In the genomic region with DNA sequence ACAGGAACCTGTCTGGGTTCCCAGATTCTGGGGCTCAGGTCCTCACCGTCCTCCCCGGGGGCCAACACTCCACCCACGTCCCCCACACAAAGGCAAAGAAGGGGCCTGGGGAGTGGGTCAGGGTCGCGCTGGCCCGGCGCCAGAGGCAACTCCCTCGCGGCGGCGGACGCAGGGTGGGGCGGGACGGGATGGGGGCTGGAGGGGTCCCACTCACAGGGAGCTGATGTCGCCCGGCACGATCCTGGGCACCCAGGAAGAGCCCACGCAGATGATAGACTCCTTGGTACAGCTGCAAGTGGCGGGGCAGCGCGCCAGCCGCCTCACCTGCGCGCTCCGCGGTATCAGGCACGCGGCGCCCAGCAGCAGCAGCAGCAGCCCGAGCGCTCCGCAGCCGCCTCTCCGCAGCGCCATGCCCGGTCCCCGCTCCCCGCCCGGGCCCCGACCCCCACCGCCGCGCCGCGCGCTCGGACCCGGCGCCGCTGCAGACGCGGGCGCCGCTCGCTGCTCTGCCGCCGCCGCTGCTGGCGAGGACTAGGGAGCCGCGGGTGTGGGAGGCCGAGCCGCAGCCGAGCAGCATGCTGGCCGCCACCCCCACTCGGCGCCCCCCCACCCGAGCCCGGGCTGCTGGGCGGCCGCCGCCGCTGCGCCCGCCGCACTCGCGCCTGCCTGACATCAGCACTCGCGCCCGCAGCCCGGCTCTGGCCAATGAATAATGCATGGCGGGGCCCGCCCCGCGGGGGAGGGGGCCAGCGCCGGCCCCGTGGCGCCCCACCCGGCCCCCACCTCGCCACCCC, we compare ENCODE assay signal across 8 cellular contexts. TPM values are rescaled to one million over a fixed set of nuclear protein-coding genes. Genes with fewer than 3 reads are reported as not detected.
DNase-seq lines count a peak whose midpoint lies in the region; ATAC-seq and TF ChIP-seq lines count a peak whose summit lies in the region.

A gene with protein sequence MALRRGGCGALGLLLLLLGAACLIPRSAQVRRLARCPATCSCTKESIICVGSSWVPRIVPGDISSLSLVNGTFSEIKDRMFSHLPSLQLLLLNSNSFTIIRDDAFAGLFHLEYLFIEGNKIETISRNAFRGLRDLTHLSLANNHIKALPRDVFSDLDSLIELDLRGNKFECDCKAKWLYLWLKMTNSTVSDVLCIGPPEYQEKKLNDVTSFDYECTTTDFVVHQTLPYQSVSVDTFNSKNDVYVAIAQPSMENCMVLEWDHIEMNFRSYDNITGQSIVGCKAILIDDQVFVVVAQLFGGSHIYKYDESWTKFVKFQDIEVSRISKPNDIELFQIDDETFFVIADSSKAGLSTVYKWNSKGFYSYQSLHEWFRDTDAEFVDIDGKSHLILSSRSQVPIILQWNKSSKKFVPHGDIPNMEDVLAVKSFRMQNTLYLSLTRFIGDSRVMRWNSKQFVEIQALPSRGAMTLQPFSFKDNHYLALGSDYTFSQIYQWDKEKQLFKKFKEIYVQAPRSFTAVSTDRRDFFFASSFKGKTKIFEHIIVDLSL (minus strand): TSS at position 664 of the 794 bp plus-strand sequence. CDS start 253 bp downstream, at position 411.

- H3K9me3 ChIP-seq in HUES48 (ENCODE audit: control insufficient read depth, insufficient read depth, low read length) (no peaks in the 10 kb centered on the region), mammary epithelial cell (replicated peaks; ENCODE audit: insufficient read depth, low read length) (no peaks in the 10 kb centered on the region), stomach smooth muscle (ENCODE audit: control insufficient read depth in 2 of 2, low read length in 2 of 2) (no peaks in the 10 kb centered on the region)

- TF ChIP-seq CTCF in AG10803 (conservative IDR thresholded peaks at IDR 0.05; ENCODE audit: low read length) (no peak), mammary epithelial cell (conservative IDR thresholded peaks at IDR 0.05 in 1 of 2, IDR thresholded peaks at IDR 0.05 in 1 of 2; ENCODE audit: extremely low read depth in 1 of 2, insufficient read depth in 1 of 2, low read depth in 1 of 2, low read length in 2 of 2) (no peak)

- H3K36me3 ChIP-seq in HUES48 (ENCODE audit: control insufficient read depth, insufficient read depth, low read length) (no peaks in the 10 kb centered on the region), mammary epithelial cell (ENCODE audit: insufficient read depth, low read length) (no peaks in the 10 kb centered on the region), stomach smooth muscle (ENCODE audit: control insufficient read depth in 2 of 2, insufficient read depth in 2 of 2, low read length in 2 of 2) (peaks cover 0 to 14% of the 10 kb centered on the region in 2 donors)

- H3K27me3 ChIP-seq in HUES48 (ENCODE audit: control insufficient read depth, insufficient read depth, low read length) (peaks cover 46% of the 10 kb centered on the region), mammary epithelial cell (ENCODE audit: insufficient read depth, low read length) (peaks cover 35% of the 10 kb centered on the region), stomach smooth muscle (ENCODE audit: control insufficient read depth in 1 of 2, insufficient read depth in 2 of 2, low read length in 2 of 2) (no peaks in the 10 kb centered on the region)

- H2AFZ ChIP-seq in mammary epithelial cell (ENCODE audit: low read depth, low read length), result peak within 1 kb of the TSS; percentile 23

- peak within 1 kb of the TSS; percentile 22; the same call in 1 of the 2 replicates for H3K4me3 ChIP-seq in AG10803 (ENCODE audit: low read length)
- peak within 1 kb of the TSS; percentile 69 for H3K4me3 ChIP-seq in HUES48 (ENCODE audit: low read depth, low read length)
- peak within 1 kb of the TSS in 2 of 3 experiments; percentile 12 to 22 for H3K4me3 ChIP-seq in mammary epithelial cell (replicated peaks in 1 of 3; ENCODE audit: insufficient read depth in 1 of 3, low read depth in 2 of 3, low read length in 3 of 3)
- H3K4me3 ChIP-seq in stomach smooth muscle (ENCODE audit: low read length in 2 of 2), result peak within 1 kb of the TSS; percentile 73 to 75

- H3K9ac ChIP-seq in HUES48 (ENCODE audit: low read depth, low read length) (no peak within 1 kb of the TSS; the same call in 1 of the 2 replicates), mammary epithelial cell (ENCODE audit: insufficient read depth, low read length) (no peak within 1 kb of the TSS), stomach smooth muscle (ENCODE audit: low read length in 2 of 2) (peak within 1 kb of the TSS; percentile 44 to 51)

- H3K79me2 ChIP-seq in mammary epithelial cell (ENCODE audit: insufficient read depth, low read length), result no peaks in the 10 kb centered on the region

- H3K4me2 ChIP-seq in mammary epithelial cell (ENCODE audit: insufficient read depth, low read depth, low read length), result peak within 1 kb of the TSS; percentile 58

- H4K20me1 ChIP-seq in mammary epithelial cell (ENCODE audit: insufficient read depth, low read length), result no peaks in the 10 kb centered on the region

- H3K27ac ChIP-seq in HUES48 (ENCODE audit: low read depth, low read length) (no peak within 1 kb of the TSS), mammary epithelial cell (ENCODE audit: insufficient read depth, low read depth, low read length) (no peak within 1 kb of the TSS), stomach smooth muscle (ENCODE audit: low read length) (peak within 1 kb of the TSS; percentile 60)

- CTCF ChIA-PET in mammary epithelial cell (lab: Charles Lee; ENCODE audit: low non-redundant PET), result no interaction called here

- WGBS in mammary epithelial cell (ENCODE audit: low coverage, missing lambda C conversion rate), result no CpG with 5 or more reads among the region's 92 CpGs

- ATAC-seq in left lobe of liver (peak; percentile 69), HG02763 (IDR thresholded peaks at IDR 0.05; ENCODE audit: unreplicated experiment) (no peak), HG03097 (IDR thresholded peaks at IDR 0.05; ENCODE audit: low FRiP score, unreplicated experiment) (no peak)

- dilution Hi-C loops in mammary epithelial cell (cut with HindIII; ENCODE audit: low sequenced_read_pairs), result no loop called here

- no peak for DNase-seq in AG10803 (ENCODE audit: low read depth)
- DNase-seq in mammary epithelial cell, result no peak
- DNase-seq in left lobe of liver (ENCODE audit: low spot score), result no peak
- no peak for DNase-seq in superior temporal gyrus (ENCODE audit: extremely low spot score)

- H3K4me1 ChIP-seq in HUES48 (ENCODE audit: control insufficient read depth, insufficient read depth, low read length) (peaks cover 17% of the 10 kb centered on the region), mammary epithelial cell (ENCODE audit: insufficient read depth, low read length) (no peaks in the 10 kb centered on the region), stomach smooth muscle (ENCODE audit: control insufficient read depth, insufficient read depth, low read length) (peaks cover 27% of the 10 kb centered on the region)

- no TSS peak for BruUV-seq in mammary epithelial cell (replicated peaks; lab: Mats Ljungman, UMichigan)

- in situ Hi-C loops in mammary epithelial cell (cut with MboI; ENCODE audit: low sequenced_read_pairs in 2 of 2), result no loop called here

- intact Hi-C loops in mammary epithelial cell (cut with micrococcal nuclease), result no loop called here

RNA-seq across cellular contexts. Expression of the gene that starts here (rescaled TPM):
- total RNA-seq in mammary epithelial cell, result not detected
- polyA plus RNA-seq in mammary epithelial cell, result not detected
- not detected for polyA minus RNA-seq in mammary epithelial cell
- total RNA-seq in left lobe of liver, result 0.13 TPM

Comparison
In these comparisons a context has a peak if more than half of its experiments do, and no peak if none do; other contexts are left out.
1. Peak in ATAC-seq in left lobe of liver; RNA of the gene not detected or under 1 TPM.
2. H3K4me3 ChIP-seq: peak in every context shown above with its lines; median percentile 74 in stomach smooth muscle; 69 in HUES48; 22 in AG10803; 17 in mammary epithelial cell.
3. H3K9ac ChIP-seq: peak in stomach smooth muscle (2 of 2); none in HUES48 (single experiment) and mammary epithelial cell (single experiment).